ENCODE assay signal across 27 cellular contexts in the genomic region with DNA sequence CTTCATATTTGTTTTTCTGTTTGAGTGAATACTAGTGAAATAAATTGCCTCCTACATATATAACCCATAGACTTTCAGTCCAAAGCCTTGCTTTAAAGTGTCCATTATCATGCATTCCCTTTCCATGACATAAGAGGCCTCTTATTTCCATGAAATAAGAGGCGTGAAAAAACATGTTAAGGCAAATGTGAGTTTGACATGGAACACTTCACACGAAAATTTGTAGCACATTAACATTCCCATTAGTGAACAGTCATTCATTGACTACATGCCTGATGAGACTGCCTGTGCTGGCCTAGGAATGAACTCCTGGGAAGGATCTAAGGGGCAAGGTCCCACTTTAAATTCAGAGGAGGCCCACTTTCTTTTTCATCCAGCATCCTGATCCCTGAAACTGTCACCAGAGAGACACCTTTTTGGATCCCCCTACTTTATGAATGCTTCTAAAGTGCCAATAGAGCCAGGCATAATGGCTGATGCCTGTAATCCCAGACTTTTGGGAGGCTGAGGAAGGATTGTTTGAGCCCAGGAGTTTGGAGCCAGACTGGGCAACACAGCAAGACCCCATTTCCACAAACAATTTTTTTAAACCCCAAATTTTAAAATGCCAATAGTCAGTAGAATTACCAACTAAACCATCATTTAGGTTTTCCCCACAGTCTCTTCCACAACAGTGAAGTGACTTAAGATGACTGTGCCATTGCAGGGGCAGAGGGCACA. TPM values are rescaled to one million over a fixed set of nuclear protein-coding genes. Genes with fewer than 3 reads are reported as not detected.
"Had no signal": no experiment of that assay in that cellular context is flagged by ENCODE, and none has a peak within 500 bp of the region (broad histone marks: within the 10 kb centered on the region; RNA-seq: fewer than 3 reads in every experiment).

No MANE protein-coding gene starts in this region.

- H3K9me3 Mint-ChIP-seq: naive thymus-derived CD8-positive, alpha-beta T cell; stimulated activated naive B cell treated with anti-CD40 and anti-IgM and Interleukin-4, amounts not matched to agents 10 μg/mL and 1 μg/mL and 100 μg/mL, for 72 hours; stimulated activated naive CD8-positive, alpha-beta T cell treated with anti-CD3 and anti-CD28 coated beads, Interleukin-15, Interleukin-2, amounts not matched to agents 100 ng/mL and 50 ng/mL, for 24 hours had no signal

- H3K4me2 ChIP-seq: hepatocyte had no signal

- H3K27ac ChIP-seq: coronary artery, gastroesophageal sphincter, heart left ventricle, hepatocyte, lower lobe of right lung, neutrophil, pancreas, right lobe of liver, thoracic aorta, tibial nerve, upper lobe of right lung, uterus had no signal

- H3K4me1 ChIP-seq: lower lobe of right lung, pancreas, right lobe of liver, upper lobe of right lung, uterus had no signal

- H3K4me3 Mint-ChIP-seq: naive thymus-derived CD8-positive, alpha-beta T cell; stimulated activated naive B cell treated with anti-CD40 and anti-IgM and Interleukin-4, amounts not matched to agents 10 μg/mL and 1 μg/mL and 100 μg/mL, for 72 hours; stimulated activated naive CD8-positive, alpha-beta T cell treated with anti-CD3 and anti-CD28 coated beads, Interleukin-15, Interleukin-2, amounts not matched to agents 100 ng/mL and 50 ng/mL, for 24 hours had no signal

- H3K4me1 Mint-ChIP-seq: stimulated activated naive B cell treated with anti-CD40 and anti-IgM and Interleukin-4, amounts not matched to agents 10 μg/mL and 1 μg/mL and 100 μg/mL, for 72 hours had no signal

- H3K27ac Mint-ChIP-seq: naive thymus-derived CD8-positive, alpha-beta T cell; stimulated activated naive B cell treated with anti-CD40 and anti-IgM and Interleukin-4, amounts not matched to agents 10 μg/mL and 1 μg/mL and 100 μg/mL, for 72 hours; stimulated activated naive CD8-positive, alpha-beta T cell treated with anti-CD3 and anti-CD28 coated beads, Interleukin-15, Interleukin-2, amounts not matched to agents 100 ng/mL and 50 ng/mL, for 24 hours had no signal

- H3K36me3 Mint-ChIP-seq: naive thymus-derived CD8-positive, alpha-beta T cell; stimulated activated naive B cell treated with anti-CD40 and anti-IgM and Interleukin-4, amounts not matched to agents 10 μg/mL and 1 μg/mL and 100 μg/mL, for 72 hours had no signal

- ATAC-seq: gastroesophageal sphincter; heart left ventricle; left colon; left ventricle myocardium superior; lower lobe of right lung; naive thymus-derived CD8-positive, alpha-beta T cell; pancreas; right lobe of liver; stimulated activated naive B cell treated with anti-CD40 and anti-IgM and Interleukin-4, amounts not matched to agents 10 μg/mL and 1 μg/mL and 100 μg/mL, for 72 hours; upper lobe of right lung had no signal

- FAIRE-seq: endothelial cell of umbilical vein, small intestine had no signal

- H3K4me3 ChIP-seq: coronary artery, gastroesophageal sphincter, heart left ventricle, hepatocyte, lower lobe of right lung, pancreas, right lobe of liver, thoracic aorta, tibial nerve, upper lobe of right lung, uterus had no signal

- H3K36me3 ChIP-seq: gastroesophageal sphincter, lower lobe of right lung, neutrophil, pancreas, right lobe of liver, thoracic aorta, tibial nerve, upper lobe of right lung, uterus had no signal

- H3K27me3 ChIP-seq: gastroesophageal sphincter, hepatocyte, pancreas, right lobe of liver, tibial nerve, upper lobe of right lung, uterus had no signal

- DNase-seq: dermis blood vessel endothelial cell; effector memory CD4-positive, alpha-beta T cell; foreskin fibroblast; heart left ventricle; islet precursor cell; kidney glomerular epithelial cell; left colon; left ventricle myocardium superior; lower lobe of right lung; naive thymus-derived CD8-positive, alpha-beta T cell; pancreas; right lobe of liver; small intestine; stimulated activated CD4-positive, alpha-beta T cell treated with anti-CD3 and anti-CD28 coated beads, Interleukin-15, amount 100 ng/mL, for 24 hours; stimulated activated CD4-positive, alpha-beta T cell treated with anti-CD3 and anti-CD28 coated beads, Interleukin-2, amount 100 ng/mL, for 48 hours; stimulated activated naive B cell treated with anti-CD40 and anti-IgM and Interleukin-4, amounts not matched to agents 10 μg/mL and 1 μg/mL and 100 μg/mL, for 72 hours; upper lobe of right lung; uterus had no signal

- H3K27me3 Mint-ChIP-seq: naive thymus-derived CD8-positive, alpha-beta T cell; stimulated activated naive CD8-positive, alpha-beta T cell treated with anti-CD3 and anti-CD28 coated beads, Interleukin-15, Interleukin-2, amounts not matched to agents 100 ng/mL and 50 ng/mL, for 24 hours had no signal

- H3K9me3 ChIP-seq: gastroesophageal sphincter, heart left ventricle, lower lobe of right lung, neutrophil, pancreas, right lobe of liver, thoracic aorta, tibial nerve, upper lobe of right lung, uterus had no signal

RNA-seq across cellular contexts. Expression of a gene that starts 24.9 kb away (rescaled TPM):
- total RNA-seq: naive thymus-derived CD8-positive, alpha-beta T cell had no signal
- polyA plus RNA-seq: neural cell had no signal
